Comparison of ENCODE assay signal across 27 cellular contexts in the genomic region with DNA sequence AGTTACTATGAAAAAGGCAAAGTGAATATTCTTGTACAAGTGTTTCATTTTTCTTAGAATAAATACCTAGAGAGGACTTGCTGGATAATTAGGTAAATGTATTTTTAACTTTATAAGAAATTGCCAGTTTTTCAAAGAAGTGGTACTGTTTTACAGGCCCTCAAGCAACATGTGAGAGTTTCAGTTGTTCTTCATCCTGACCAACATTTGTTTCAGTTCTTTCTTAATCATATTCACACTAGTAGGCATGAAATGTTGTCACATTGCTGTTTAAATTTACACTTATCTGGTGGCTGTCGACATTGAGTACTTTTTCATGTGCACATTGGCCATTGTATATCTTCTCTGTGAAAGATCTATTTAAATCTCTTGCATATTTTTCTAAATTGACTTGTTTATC.
"Had no signal": no experiment of that assay in that cellular context is flagged by ENCODE, and none has a peak within 500 bp of the region (broad histone marks: within the 10 kb centered on the region; RNA-seq: fewer than 3 reads in every experiment).

No MANE protein-coding gene starts in this region.

- H3K27me3 Mint-ChIP-seq: activated B cell treated with CpG ODN at 0.5 μM for 24 hours had no signal

- DNase-seq: activated B cell treated with CpG ODN at 0.5 μM for 24 hours; activated CD4-positive, alpha-beta T cell treated with anti-CD3 and anti-CD28 coated beads for 36 hours; activated CD4-positive, alpha-beta T cell treated with anti-CD3 and anti-CD28 coated beads, Interleukin-2, amount 50 U/mL, for 4 hours; activated effector memory CD4-positive, alpha-beta T cell treated with anti-CD3 and anti-CD28 coated beads, Interleukin-2, amount 50 U/mL, for 16 hours; activated naive CD4-positive, alpha-beta T cell treated with anti-CD3 and anti-CD28 coated beads, Interleukin-2, amount 10 ng/mL, durations not matched to agents 7 days and 5 days; activated T-cell treated with anti-CD3 and anti-CD28 coated beads, Interleukin-2, amount 50 U/mL, for 48 hours; adrenal gland; brain microvascular endothelial cell; caudate nucleus; effector CD4-positive, alpha-beta T cell; heart right ventricle; islet precursor cell; left cardiac atrium; midbrain; ovary; psoas muscle; spleen; stimulated activated CD4-positive, alpha-beta T cell treated with anti-CD3 and anti-CD28 coated beads, Interleukin-4, amount 100 ng/mL, for 1 hour; T1000; transverse colon had no signal

- H3K4me1 ChIP-seq: adrenal gland, ascending aorta, heart right ventricle, psoas muscle, right atrium auricular region, spleen, transverse colon had no signal

- H3K4me3 ChIP-seq: adrenal gland, ascending aorta, heart right ventricle, ovary, psoas muscle, right atrium auricular region, spleen, transverse colon had no signal

- H3K36me3 ChIP-seq: adrenal gland, ascending aorta, brain microvascular endothelial cell, heart right ventricle, neutrophil, ovary, right atrium auricular region, spleen, transverse colon had no signal

- H3K9me3 ChIP-seq: ovary, psoas muscle had no signal

- ATAC-seq: activated CD4-positive, alpha-beta T cell treated with anti-CD3 and anti-CD28 coated beads for 36 hours; heart right ventricle; left cardiac atrium; psoas muscle had no signal

- FAIRE-seq: endometrium, urothelium cell line had no signal

- H3K27me3 ChIP-seq: adrenal gland, ascending aorta, brain microvascular endothelial cell, neutrophil, ovary, right atrium auricular region, spleen, transverse colon had no signal

- H3K27ac Mint-ChIP-seq: activated B cell treated with CpG ODN at 0.5 μM for 24 hours; activated CD4-positive, alpha-beta T cell treated with anti-CD3 and anti-CD28 coated beads for 36 hours; activated naive CD4-positive, alpha-beta T cell treated with anti-CD3 and anti-CD28 coated beads, Interleukin-2, amount 10 ng/mL, durations not matched to agents 7 days and 5 days; dendritic cell treated with granulocyte-macrophage colony-stimulating factor and Interleukin-4, amounts not matched to agents 40 ng/mL and 50 ng/mL, for 4 days; nephron had no signal

- H3K27ac ChIP-seq: adrenal gland, ascending aorta, brain microvascular endothelial cell, heart right ventricle, neutrophil, ovary, psoas muscle, right atrium auricular region, spleen, transverse colon had no signal

- H3K4me1 Mint-ChIP-seq: activated CD4-positive, alpha-beta T cell treated with anti-CD3 and anti-CD28 coated beads for 36 hours had no signal

- H3K4me3 Mint-ChIP-seq: activated B cell treated with CpG ODN at 0.5 μM for 24 hours; activated CD4-positive, alpha-beta T cell treated with anti-CD3 and anti-CD28 coated beads for 36 hours; activated naive CD4-positive, alpha-beta T cell treated with anti-CD3 and anti-CD28 coated beads, Interleukin-2, amount 10 ng/mL, durations not matched to agents 7 days and 5 days; dendritic cell treated with granulocyte-macrophage colony-stimulating factor and Interleukin-4, amounts not matched to agents 40 ng/mL and 50 ng/mL, for 4 days; nephron had no signal
